25 cellular contexts compared by ENCODE assay signal in genomic region chr6:167054987-167055386, GRCh38.
"Had no signal": no experiment of that assay in that cellular context is flagged by ENCODE, and none has a peak within 500 bp of the region (broad histone marks: within the 10 kb centered on the region; RNA-seq: fewer than 3 reads in every experiment).

No MANE protein-coding gene starts in this region.

- H3K27me3 Mint-ChIP-seq: activated CD4-positive, alpha-beta T cell treated with anti-CD3 and anti-CD28 coated beads for 36 hours; activated naive CD8-positive, alpha-beta T cell treated with anti-CD3 and anti-CD28 coated beads, Interleukin-2, amount 50 U/mL, for 24 hours; dendritic cell treated with granulocyte-macrophage colony-stimulating factor and Interleukin-4, amounts not matched to agents 40 ng/mL and 50 ng/mL, for 4 days had no signal

- H3K27me3 ChIP-seq: esophagus squamous epithelium, left lung, neural progenitor cell, suprapubic skin, tibial artery, upper lobe of right lung had no signal

- H3K36me3 Mint-ChIP-seq: natural killer cell had no signal

- H3K27ac ChIP-seq: epithelial cell of prostate, esophagus squamous epithelium, left lung, lower lobe of right lung, neural progenitor cell, suprapubic skin, tibial artery, upper lobe of right lung had no signal

- H3K9me3 Mint-ChIP-seq: activated naive CD4-positive, alpha-beta T cell treated with anti-CD3 and anti-CD28 coated beads, Interleukin-2, amount 50 U/mL, for 24 hours; activated naive CD8-positive, alpha-beta T cell treated with anti-CD3 and anti-CD28 coated beads, Interleukin-2, amount 50 U/mL, for 24 hours; activated T-helper 1 cell treated with anti-CD3 and anti-CD28 coated beads, Interleukin-12 subunit alpha, Interleukin-12 subunit beta, Interleukin-2, Interleukin-4 antibody, amounts not matched to agents 30 ng/mL and 10 ng/mL and 1 ng/mL, durations not matched to agents 14 hours and 24 hours and 36 hours; dendritic cell treated with granulocyte-macrophage colony-stimulating factor and Interleukin-4, amounts not matched to agents 40 ng/mL and 50 ng/mL, for 4 days; natural killer cell; neural progenitor cell had no signal

- DNase-seq: activated CD4-positive, alpha-beta T cell treated with anti-CD3 and anti-CD28 coated beads for 36 hours; activated CD8-positive, alpha-beta T cell treated with anti-CD3 and anti-CD28 coated beads, Interleukin-2, amount 10 ng/mL, durations not matched to agents 7 days and 5 days; activated naive CD8-positive, alpha-beta T cell treated with anti-CD3 and anti-CD28 coated beads, Interleukin-2, amount 50 U/mL, for 24 hours; activated T-cell treated with anti-CD3 and anti-CD28 coated beads for 4 hours; amygdala; caudate nucleus; esophagus squamous epithelium; left lung; lower lobe of right lung; mesenchymal stem cell; natural killer cell; occipital lobe; right cardiac atrium; stimulated activated CD4-positive, alpha-beta T cell treated with anti-CD3 and anti-CD28 coated beads, Interleukin-15, amount 100 ng/mL, for 24 hours; stimulated activated CD4-positive, alpha-beta T cell treated with anti-CD3 and anti-CD28 coated beads, Interleukin-2, amount 100 ng/mL, for 24 hours; stimulated activated naive CD4-positive, alpha-beta T cell; tibial artery; upper lobe of right lung had no signal

- H3K4me3 ChIP-seq: esophagus squamous epithelium, left lung, lower lobe of right lung, neural progenitor cell, suprapubic skin, tibial artery, upper lobe of right lung had no signal

- ATAC-seq: activated CD4-positive, alpha-beta T cell treated with anti-CD3 and anti-CD28 coated beads for 36 hours; activated CD8-positive, alpha-beta T cell treated with anti-CD3 and anti-CD28 coated beads, Interleukin-2, amount 10 ng/mL, durations not matched to agents 7 days and 5 days; activated naive CD8-positive, alpha-beta T cell treated with anti-CD3 and anti-CD28 coated beads, Interleukin-2, amount 50 U/mL, for 24 hours; left lung; lower lobe of right lung; natural killer cell; right cardiac atrium; upper lobe of right lung; WTC11 had no signal

- H3K4me3 Mint-ChIP-seq: activated CD4-positive, alpha-beta T cell treated with anti-CD3 and anti-CD28 coated beads for 36 hours; activated CD8-positive, alpha-beta T cell treated with anti-CD3 and anti-CD28 coated beads, Interleukin-2, amount 10 ng/mL, durations not matched to agents 7 days and 5 days; activated naive CD4-positive, alpha-beta T cell treated with anti-CD3 and anti-CD28 coated beads, Interleukin-2, amount 50 U/mL, for 24 hours; activated naive CD8-positive, alpha-beta T cell treated with anti-CD3 and anti-CD28 coated beads, Interleukin-2, amount 50 U/mL, for 24 hours; activated T-helper 1 cell treated with anti-CD3 and anti-CD28 coated beads, Interleukin-12 subunit alpha, Interleukin-12 subunit beta, Interleukin-2, Interleukin-4 antibody, amounts not matched to agents 30 ng/mL and 10 ng/mL and 1 ng/mL, durations not matched to agents 14 hours and 24 hours and 36 hours; dendritic cell treated with granulocyte-macrophage colony-stimulating factor and Interleukin-4, amounts not matched to agents 40 ng/mL and 50 ng/mL, for 4 days; neural progenitor cell; WTC11 had no signal

- H3K4me1 ChIP-seq: left lung, lower lobe of right lung, neural progenitor cell, suprapubic skin, tibial artery, upper lobe of right lung had no signal

- H3K36me3 ChIP-seq: esophagus squamous epithelium, left lung, lower lobe of right lung, neural progenitor cell, suprapubic skin, tibial artery, upper lobe of right lung had no signal

- H3K9me3 ChIP-seq: esophagus squamous epithelium, left lung, lower lobe of right lung, suprapubic skin, tibial artery, upper lobe of right lung had no signal

- H3K4me1 Mint-ChIP-seq: neural progenitor cell had no signal

- H3K27ac Mint-ChIP-seq: activated CD8-positive, alpha-beta T cell treated with anti-CD3 and anti-CD28 coated beads, Interleukin-2, amount 10 ng/mL, durations not matched to agents 7 days and 5 days; activated naive CD4-positive, alpha-beta T cell treated with anti-CD3 and anti-CD28 coated beads, Interleukin-2, amount 50 U/mL, for 24 hours; activated naive CD8-positive, alpha-beta T cell treated with anti-CD3 and anti-CD28 coated beads, Interleukin-2, amount 50 U/mL, for 24 hours; activated T-helper 1 cell treated with anti-CD3 and anti-CD28 coated beads, Interleukin-12 subunit alpha, Interleukin-12 subunit beta, Interleukin-2, Interleukin-4 antibody, amounts not matched to agents 30 ng/mL and 10 ng/mL and 1 ng/mL, durations not matched to agents 14 hours and 24 hours and 36 hours; dendritic cell treated with granulocyte-macrophage colony-stimulating factor and Interleukin-4, amounts not matched to agents 40 ng/mL and 50 ng/mL, for 4 days; natural killer cell; neural progenitor cell; WTC11 had no signal
